8 cellular contexts compared by ENCODE assay signal in genomic region chr3:186782542-186783069, GRCh38. TPM values are rescaled to one million over a fixed set of nuclear protein-coding genes. Genes with fewer than 3 reads are reported as not detected.
A peak's percentile ranks its signal among the peaks of the same experiment; 100 is the strongest.
DNase-seq lines count a peak whose midpoint lies in the region; ATAC-seq, FAIRE-seq and TF ChIP-seq lines count a peak whose summit lies in the region.

No MANE protein-coding gene starts in this region.

- H3K4me1 ChIP-seq in BE2C, result peaks cover 6% of the 10 kb centered on the region
- H3K4me1 ChIP-seq in GM12878 (ENCODE audit: control insufficient read depth, insufficient read depth, low read length), result no peaks in the 10 kb centered on the region

- H3K4me3 ChIP-seq in BE2C (ENCODE audit: low read depth, low read length) (peak overlapping the region; percentile 100), GM12878 (peak overlapping the region; percentile 78)

- BruUV-seq in GM12878 (replicated peaks; lab: Mats Ljungman, UMichigan), result TSS peak; percentile 98

- intact Hi-C loops in GM12878 (cut with micrococcal nuclease; ENCODE audit: unreplicated experiment), result loop anchor here (1.0 to 10.0 kb wide), 4 partner anchors 24 to 845 kb away; partner anchors contain the start of genes DNAJB11, RFC4 and TRA2B

- H3K27me3 ChIP-seq in BE2C (no peaks in the 10 kb centered on the region), GM12878 (replicated peaks in 1 of 2; ENCODE audit: control insufficient read depth in 2 of 2, insufficient read depth in 2 of 2, low read length in 1 of 2) (no peaks in the 10 kb centered on the region), layer of hippocampus (ENCODE audit: control insufficient read depth, insufficient read depth, low read length) (no peaks in the 10 kb centered on the region)

- RAD21 ChIA-PET in GM12878 (lab: Charles Lee; ENCODE audit: unreplicated experiment), result interaction anchor here (1.2 kb wide), 1 partner anchor 219 kb away, joined by 3 read pairs; no protein-coding TSS in a partner anchor

- SMC1A ChIA-PET in GM12878 (lab: Charles Lee; ENCODE audit: uncharacterized antibody, unreplicated experiment), result interaction anchor here (0.6 to 2.5 kb wide), 6 partner anchors 10 to 839 kb away, joined by 3 to 17 read pairs (median 4); partner anchors contain the start of gene RFC4

- peak overlapping the region; percentile 52 for H3K4me2 ChIP-seq in GM12878 (ENCODE audit: control insufficient read depth, insufficient read depth)

- H3K36me3 ChIP-seq in BE2C, result peaks cover 44% of the 10 kb centered on the region
- H3K36me3 ChIP-seq in GM12878 (ENCODE audit: control insufficient read depth in 2 of 2, insufficient read depth in 2 of 2, low read length in 1 of 2), result peaks cover 15 to 35% of the 10 kb centered on the region in 2 experiments

- WGBS in GM12878 (ENCODE audit: insufficient coverage, insufficient replicate concordance, low lambda C conversion rate, missing lambda C conversion rate), result 3% methylated on average over 22 of the region's 22 CpGs

- no peak for TF ChIP-seq POLR2A in GM12878 (IDR thresholded peaks at IDR 0.05; ENCODE audit: low read depth, low read length)

- H4K20me1 ChIP-seq in GM12878 (ENCODE audit: control insufficient read depth, insufficient read depth), result peaks cover 22% of the 10 kb centered on the region; the same call in 1 of the 2 replicates

- H2AFZ ChIP-seq in GM12878 (ENCODE audit: control insufficient read depth, low read depth, low read length), result peak overlapping the region; percentile 98

- no peak for TF ChIP-seq CTCF in BE2C (IDR thresholded peaks at IDR 0.05; ENCODE audit: low read depth, low read length)
- no peak for TF ChIP-seq CTCF in GM12878 (IDR thresholded peaks at IDR 0.05 in 2 of 3, conservative IDR thresholded peaks at IDR 0.05 in 1 of 3; ENCODE audit: control insufficient read depth in 2 of 3, extremely low read depth in 1 of 3, insufficient read depth in 1 of 3, low read depth in 3 of 3, low read length in 3 of 3)

- in situ Hi-C loops in GM12878 (cut with MboI), result loop anchor here (25.0 kb wide), 1 partner anchor 845 kb away; the partner anchor contains the start of gene TRA2B

- FAIRE-seq in GM12878 (lab: Jason Lieb, UNC), result no peak

- POLR2A ChIA-PET in GM12878 (lab: Charles Lee), result interaction anchor here (0.9 to 4.2 kb wide), 13 partner anchors 10 to 845 kb away, joined by 3 to 24 read pairs (median 4); partner anchors contain the start of genes DNAJB11, RFC4, RPL39L and TBCCD1

- H3K79me2 ChIP-seq in GM12878 (ENCODE audit: control insufficient read depth, insufficient read depth, low read length), result peaks cover 50% of the 10 kb centered on the region

- H3K27ac ChIP-seq in GM12878 (ENCODE audit: control insufficient read depth, insufficient read depth) (peak overlapping the region; percentile 100), layer of hippocampus (ENCODE audit: low read depth, low read length) (peak overlapping the region; percentile 99), temporal lobe (ENCODE audit: low read depth, low read length) (peak overlapping the region; percentile 98)

- ATAC-seq in GM19397 (IDR thresholded peaks at IDR 0.05; ENCODE audit: unreplicated experiment), result peak; percentile 12
- ATAC-seq in GM12878, result peak; percentile 29
- ATAC-seq in HG02884 (IDR thresholded peaks at IDR 0.05; ENCODE audit: unreplicated experiment), result no peak

- CTCF ChIA-PET in GM12878 (lab: Yijun Ruan, JAX), result interaction anchor here (1.0 to 2.4 kb wide), 4 partner anchors 10 to 839 kb away, joined by 3 to 12 read pairs (median 4); partner anchors contain the start of gene RPL39L

- TF ChIP-seq EP300 in GM12878 (IDR thresholded peaks at IDR 0.05; ENCODE audit: borderline replicate concordance in 1 of 2, control insufficient read depth in 1 of 2, low read depth in 2 of 2, low read length in 2 of 2), result no peak

- no peaks in the 10 kb centered on the region for H3K9me3 ChIP-seq in BE2C
- no peaks in the 10 kb centered on the region; the same call in 1 of the 3 replicates for H3K9me3 ChIP-seq in GM12878 (replicated peaks; ENCODE audit: control insufficient read depth, insufficient read depth, low read length)

- H3K9ac ChIP-seq in GM12878 (ENCODE audit: control insufficient read depth, insufficient read depth, low read length), result peak overlapping the region; percentile 100

- TF ChIP-seq RAD21 in GM12878 (IDR thresholded peaks at IDR 0.05; ENCODE audit: insufficient read depth, low read depth, low read length), result no peak

- DNase-seq in BE2C, result no peak
- peak; percentile 42 for DNase-seq in LoVo (ENCODE audit: low spot score)
- no peak for DNase-seq in GM12878 (ENCODE audit: low read depth, low spot score)
- no peak for DNase-seq in HK-2 (ENCODE audit: unreplicated experiment)

RNA-seq across cellular contexts. Expression of gene EIF4A2, which starts 0.8 kb away (rescaled TPM):
- polyA plus RNA-seq in BE2C (2012; ENCODE audit: insufficient read depth, insufficient read length, low read depth), result 209 TPM
- total RNA-seq in GM12878 (2013; cell fraction: nucleolus; rRNA removed), result 983 and 1,030 TPM in 2 replicates
- 254 and 334 TPM in 2 replicates for total RNA-seq in GM12878 (2014; rRNA removed)
- total RNA-seq in GM12878 (2014; rRNA removed; fragmentation: Illumina TruSeq; extraction: Trizol), result 321 and 331 TPM in 2 replicates
- total RNA-seq in GM12878 (2021), result 255 and 277 TPM in 2 replicates
- 199 TPM for polyA plus RNA-seq in GM12878 (2011; ENCODE audit: low read depth)
- 680 and 939 TPM in 2 replicates for polyA plus RNA-seq in GM12878 (2011; rRNA removed)
- 144 and 284 TPM in 2 replicates for polyA plus RNA-seq in GM12878 (2011; cell fraction: cytosol; rRNA removed)
- polyA plus RNA-seq in GM12878 (2011; cell fraction: nucleus; rRNA removed), result 1,051 and 1,062 TPM in 2 replicates
- polyA plus RNA-seq in GM12878 (2012), result 243 and 320 TPM in 2 replicates
- 321 and 430 TPM in 2 replicates for polyA plus RNA-seq in GM12878 (2014; fragmentation: Illumina TruSeq; extraction: Trizol)
- polyA plus RNA-seq in GM12878 (2014; fragmentation: Nextera tagmentation; extraction: Ambion mirVana), result 100 to 1,000 TPM; 216 to 263 TPM
- polyA plus RNA-seq in GM12878 (2014; rRNA removed), result 305 and 359 TPM in 2 replicates
- 100 to 1,000 TPM; 154 to 159 TPM for polyA plus RNA-seq in GM12878 (2016; fragmentation: Nextera tagmentation; extraction: Ambion mirVana)
- 229 and 363 TPM in 2 replicates for polyA minus RNA-seq in GM12878 (2011; rRNA and poly(A)+ RNA removed)
- 147 and 185 TPM in 2 replicates for polyA minus RNA-seq in GM12878 (2011; cell fraction: cytosol; rRNA and poly(A)+ RNA removed)
- 503 and 643 TPM in 2 replicates for polyA minus RNA-seq in GM12878 (2011; cell fraction: nucleus; rRNA and poly(A)+ RNA removed)
- total RNA-seq in temporal lobe, result 1,101 TPM

RNA-seq across cellular contexts. Expression of gene RFC4, which starts 23.7 kb away (rescaled TPM):
- polyA plus RNA-seq in BE2C (2012; ENCODE audit: insufficient read depth, insufficient read length, low read depth), result 18.8 TPM
- total RNA-seq in GM12878 (2013; cell fraction: nucleolus; rRNA removed), result 30.5 and 32.4 TPM in 2 replicates
- 79.8 and 91.8 TPM in 2 replicates for total RNA-seq in GM12878 (2014; rRNA removed)
- total RNA-seq in GM12878 (2014; rRNA removed; fragmentation: Illumina TruSeq; extraction: Trizol), result 112 and 121 TPM in 2 replicates
- total RNA-seq in GM12878 (2021), result 63.8 and 69.2 TPM in 2 replicates
- 99.9 TPM for polyA plus RNA-seq in GM12878 (2011; ENCODE audit: low read depth)
- polyA plus RNA-seq in GM12878 (2011; rRNA removed), result 49.1 and 58.6 TPM in 2 replicates
- 20.8 and 22.0 TPM in 2 replicates for polyA plus RNA-seq in GM12878 (2011; cell fraction: cytosol; rRNA removed)
- polyA plus RNA-seq in GM12878 (2011; cell fraction: nucleus; rRNA removed), result 59.2 and 79.0 TPM in 2 replicates
- 45.5 and 55.8 TPM in 2 replicates for polyA plus RNA-seq in GM12878 (2012)
- polyA plus RNA-seq in GM12878 (2014; fragmentation: Illumina TruSeq; extraction: Trizol), result 104 and 141 TPM in 2 replicates
- polyA plus RNA-seq in GM12878 (2014; fragmentation: Nextera tagmentation; extraction: Ambion mirVana), result 100 to 1,000 TPM; 122 to 139 TPM
- polyA plus RNA-seq in GM12878 (2014; rRNA removed), result 77.6 and 83.1 TPM in 2 replicates
- 100 to 1,000 TPM; 144 TPM for polyA plus RNA-seq in GM12878 (2016; fragmentation: Nextera tagmentation; extraction: Ambion mirVana)
- polyA minus RNA-seq in GM12878 (2011; rRNA and poly(A)+ RNA removed), result 11.3 and 13.9 TPM in 2 replicates
- polyA minus RNA-seq in GM12878 (2011; cell fraction: cytosol; rRNA and poly(A)+ RNA removed), result 11.8 and 15.2 TPM in 2 replicates
- 9.9 and 14.0 TPM in 2 replicates for polyA minus RNA-seq in GM12878 (2011; cell fraction: nucleus; rRNA and poly(A)+ RNA removed)
- 22.9 TPM for total RNA-seq in temporal lobe

RNA-seq across cellular contexts. Expression of gene ADIPOQ, which starts 59.9 kb away (rescaled TPM):
- polyA plus RNA-seq in BE2C (2012; ENCODE audit: insufficient read depth, insufficient read length, low read depth), result 0.09 TPM
- not detected in 2 replicates for total RNA-seq in GM12878 (2013; cell fraction: nucleolus; rRNA removed)
- not detected in 2 replicates for total RNA-seq in GM12878 (2014; rRNA removed)
- total RNA-seq in GM12878 (2014; rRNA removed; fragmentation: Illumina TruSeq; extraction: Trizol), result not detected in 2 replicates
- not detected in 2 replicates for total RNA-seq in GM12878 (2021)
- polyA plus RNA-seq in GM12878 (2011; ENCODE audit: low read depth), result not detected
- polyA plus RNA-seq in GM12878 (2011; rRNA removed), result not detected in 2 replicates
- not detected in 2 replicates for polyA plus RNA-seq in GM12878 (2011; cell fraction: cytosol; rRNA removed)
- polyA plus RNA-seq in GM12878 (2011; cell fraction: nucleus; rRNA removed), result not detected in 2 replicates
- polyA plus RNA-seq in GM12878 (2012), result not detected in 2 replicates
- polyA plus RNA-seq in GM12878 (2014; fragmentation: Illumina TruSeq; extraction: Trizol), result not detected in 2 replicates
- not detected for polyA plus RNA-seq in GM12878 (2014; fragmentation: Nextera tagmentation; extraction: Ambion mirVana)
- polyA plus RNA-seq in GM12878 (2014; rRNA removed), result not detected in 2 replicates
- not detected for polyA plus RNA-seq in GM12878 (2016; fragmentation: Nextera tagmentation; extraction: Ambion mirVana)
- polyA minus RNA-seq in GM12878 (2011; rRNA and poly(A)+ RNA removed), result not detected in 2 replicates
- polyA minus RNA-seq in GM12878 (2011; cell fraction: cytosol; rRNA and poly(A)+ RNA removed), result not detected in 2 replicates
- not detected in 2 replicates for polyA minus RNA-seq in GM12878 (2011; cell fraction: nucleus; rRNA and poly(A)+ RNA removed)
- not detected for total RNA-seq in temporal lobe
